In genomic region chr12:50925342-50925651, GRCh38 we compare ENCODE assay signal across 9 cellular contexts. TPM values are rescaled to one million over a fixed set of nuclear protein-coding genes. Genes with fewer than 3 reads are reported as not detected.
A peak's percentile ranks its signal among the peaks of the same experiment; 100 is the strongest.
DNase-seq lines count a peak whose midpoint lies in the region; ATAC-seq, FAIRE-seq and TF ChIP-seq lines count a peak whose summit lies in the region.
"Had no signal": no experiment of that assay in that cellular context is flagged by ENCODE, and none has a peak within 500 bp of the region (broad histone marks: within the 10 kb centered on the region; RNA-seq: fewer than 3 reads in every experiment).

No MANE protein-coding gene starts in this region.

- POLR2A ChIA-PET in endothelial cell of umbilical vein (lab: Charles Lee) = interaction anchor here (0.6 to 1.0 kb wide), 2 partner anchors 9 to 840 kb away, joined by 3 to 4 read pairs; partner anchors contain the start of gene SMARCD1
- POLR2A ChIA-PET in naive thymus-derived CD8-positive, alpha-beta T cell (lab: Charles Lee) = interaction anchor here (0.6 to 1.5 kb wide), 2 partner anchors 161 to 2000 kb away, joined by 5 read pairs; partner anchors contain the start of gene ATF1

- no peaks in the 10 kb centered on the region for H3K36me3 ChIP-seq in endothelial cell of umbilical vein (ENCODE audit: control insufficient read depth in 2 of 2, extremely low read depth in 1 of 2, insufficient read depth in 2 of 2, low read length in 2 of 2)
- H3K36me3 ChIP-seq: SJSA1 had no signal

- H3K9me3 Mint-ChIP-seq in naive thymus-derived CD8-positive, alpha-beta T cell = no peaks in the 10 kb centered on the region

- intact Hi-C loops in endothelial cell of umbilical vein (cut with micrococcal nuclease) = loop anchor here (2.0 to 5.0 kb wide), 2 partner anchors 62 to 102 kb away; partner anchors contain the start of gene SLC11A2

- H3K27ac ChIP-seq in endothelial cell of umbilical vein (ENCODE audit: insufficient read depth, low read depth, low read length) = no peak overlapping the region
- H3K27ac ChIP-seq: SJSA1 had no signal

- peak overlapping the region; percentile 80 to 95 (median 88) for H3K4me3 Mint-ChIP-seq in naive thymus-derived CD8-positive, alpha-beta T cell

- H3K4me1 Mint-ChIP-seq in naive thymus-derived CD8-positive, alpha-beta T cell = peaks cover 22 to 71% (median 60%) of the 10 kb centered on the region in 4 donors

- no peaks in the 10 kb centered on the region for H4K20me1 ChIP-seq in endothelial cell of umbilical vein (replicated peaks; ENCODE audit: control insufficient read depth, extremely low read depth, insufficient read depth, low read length)

- CTCF ChIA-PET in endothelial cell of umbilical vein (lab: Charles Lee) = interaction anchor here (0.9 to 3.6 kb wide), 6 partner anchors 60 to 416 kb away, joined by 3 to 21 read pairs (median 7); no protein-coding TSS in a partner anchor

- H3K9ac ChIP-seq in endothelial cell of umbilical vein (replicated peaks; ENCODE audit: extremely low read depth, insufficient read depth, low read length) = no peak overlapping the region

- peak; percentile 2 for ATAC-seq in GM18517 (IDR thresholded peaks at IDR 0.05; ENCODE audit: unreplicated experiment)
- peak; percentile 57 to 72 for ATAC-seq in naive thymus-derived CD8-positive, alpha-beta T cell

- peak overlapping the region; percentile 61 to 93 (median 86) for H3K27ac Mint-ChIP-seq in naive thymus-derived CD8-positive, alpha-beta T cell

- peak overlapping the region; percentile 87 for H2AFZ ChIP-seq in endothelial cell of umbilical vein (ENCODE audit: low read depth, low read length)

- peak overlapping the region; percentile 48 to 66 (median 55) for H3K4me3 ChIP-seq in endothelial cell of umbilical vein (replicated peaks in 1 of 3; ENCODE audit: insufficient read depth in 1 of 3, low read depth in 1 of 3, low read length in 3 of 3)

- no peaks in the 10 kb centered on the region for H3K9me3 ChIP-seq in endothelial cell of umbilical vein (replicated peaks; ENCODE audit: control insufficient read depth, insufficient read depth, low read length)
- H3K9me3 ChIP-seq: SJSA1 had no signal

- no peaks in the 10 kb centered on the region for H3K9me1 ChIP-seq in endothelial cell of umbilical vein (replicated peaks; ENCODE audit: control insufficient read depth, extremely low read depth, insufficient read depth, low read length)

- no TSS peak for BruUV-seq in endothelial cell of umbilical vein (replicated peaks; lab: Mats Ljungman, UMichigan)

- H3K4me1 ChIP-seq in endothelial cell of umbilical vein (ENCODE audit: control insufficient read depth, extremely low read depth, insufficient read depth, low read length) = peaks cover 24% of the 10 kb centered on the region

- H3K36me3 Mint-ChIP-seq in naive thymus-derived CD8-positive, alpha-beta T cell = peaks cover 0 to 6% (median 5%) of the 10 kb centered on the region in 3 donors

- no peaks in the 10 kb centered on the region for H3K79me2 ChIP-seq in endothelial cell of umbilical vein (ENCODE audit: control insufficient read depth, insufficient read depth, low read length)

- peak overlapping the region; percentile 94 for H3K4me2 ChIP-seq in endothelial cell of umbilical vein (ENCODE audit: insufficient read depth, low read length)

- peak; percentile 41 for DNase-seq in NCI-H748 treated with DMSO at 0.1 percent for 48 hours (lab: John Stamatoyannopoulos, UW)
- DNase-seq in endothelial cell of umbilical vein (ENCODE audit: low read depth, low spot score) = no peak
- peak in 6 of 10 donors; percentile 7 to 39 (median 23) for DNase-seq in naive thymus-derived CD8-positive, alpha-beta T cell
- no peak for DNase-seq in NCI-H2196 (lab: John Stamatoyannopoulos, UW; ENCODE audit: unreplicated experiment)
- DNase-seq in AG08395 (ENCODE audit: low spot score) = no peak
- no peak for DNase-seq in UCSD-AML1 (lab: John Stamatoyannopoulos, UW; ENCODE audit: unreplicated experiment)
- no peak for DNase-seq in activated CD4-positive, alpha-beta T cell treated with anti-CD3 and anti-CD28 coated beads, Interleukin-2, amount 50 U/mL, for 48 hours

- TF ChIP-seq CTCF in endothelial cell of umbilical vein (IDR thresholded peaks at IDR 0.05; ENCODE audit: extremely low read depth in 1 of 2, insufficient read depth in 1 of 2, low read depth in 1 of 2, low read length in 2 of 2) = no peak

- H3K27me3 ChIP-seq in endothelial cell of umbilical vein (ENCODE audit: control insufficient read depth in 2 of 2, insufficient read depth in 2 of 2, low read length in 2 of 2) = no peaks in the 10 kb centered on the region
- H3K27me3 ChIP-seq: SJSA1 had no signal

- no peaks in the 10 kb centered on the region for H3K27me3 Mint-ChIP-seq in naive thymus-derived CD8-positive, alpha-beta T cell

- TF ChIP-seq POLR2A in endothelial cell of umbilical vein (IDR thresholded peaks at IDR 0.05; ENCODE audit: low read depth, low read length) = no peak

- dilution Hi-C loops in endothelial cell of umbilical vein (cut with MboI; ENCODE audit: extremely low pct_ligation_motif_present, low sequenced_read_pairs) = no loop called here

- FAIRE-seq in endothelial cell of umbilical vein (lab: Jason Lieb, UNC) = no peak

TF ChIP-seq in endothelial cell of umbilical vein, 7 proteins besides CTCF, POLR2A, EP300 and RAD21:
- no peak for TF ChIP-seq EZH2 (IDR thresholded peaks at IDR 0.05; ENCODE audit: borderline replicate concordance, low read depth, low read length, severe bottlenecking)
- no peak for TF ChIP-seq POLR2AphosphoS5 (IDR thresholded peaks at IDR 0.05; ENCODE audit: insufficient read depth, low read depth, low read length)
- no peak for TF ChIP-seq FOS (IDR thresholded peaks at IDR 0.05; ENCODE audit: borderline replicate concordance, insufficient read depth, low read length)
- no peak for TF ChIP-seq GATA2 (IDR thresholded peaks at IDR 0.05; ENCODE audit: insufficient read depth, insufficient read length, low read depth, low read length)
- TF ChIP-seq JUN (IDR thresholded peaks at IDR 0.05; ENCODE audit: borderline replicate concordance, insufficient read depth, insufficient read length, low read depth) = no peak
- TF ChIP-seq MYC (IDR thresholded peaks at IDR 0.05; ENCODE audit: low read depth, low read length) = no peak
- TF ChIP-seq MAX (IDR thresholded peaks at IDR 0.05; ENCODE audit: insufficient read depth, insufficient read length) = no peak

RNA-seq across cellular contexts. Expression of gene HIGD1C, which starts 27.0 kb away (rescaled TPM):
- not detected in 2 replicates for total RNA-seq in endothelial cell of umbilical vein
- not detected in 2 replicates for polyA plus RNA-seq in endothelial cell of umbilical vein
- polyA plus RNA-seq in endothelial cell of umbilical vein (2011; cell fraction: cytosol; rRNA removed) = not detected in 2 replicates
- polyA plus RNA-seq in endothelial cell of umbilical vein (2011; cell fraction: nucleus; rRNA removed) = not detected in 2 replicates
- polyA plus RNA-seq in endothelial cell of umbilical vein (2012) = not detected in 2 replicates
- polyA minus RNA-seq in endothelial cell of umbilical vein = not detected in 2 replicates
- polyA minus RNA-seq in endothelial cell of umbilical vein (2011; cell fraction: cytosol; rRNA and poly(A)+ RNA removed) = not detected
- polyA minus RNA-seq in endothelial cell of umbilical vein (2011; cell fraction: nucleus; rRNA and poly(A)+ RNA removed) = not detected in 2 replicates
- not detected for total RNA-seq in naive thymus-derived CD8-positive, alpha-beta T cell
- not detected for polyA plus RNA-seq in naive thymus-derived CD8-positive, alpha-beta T cell
- total RNA-seq: SJSA1 had no signal

Comparison
In these comparisons a context has a peak if more than half of its experiments do, and no peak if none do; other contexts are left out.
1. DNase-seq: peak in NCI-H748 treated with DMSO at 0.1 percent for 48 hours (single experiment) and naive thymus-derived CD8-positive, alpha-beta T cell (6 of 10); none in endothelial cell of umbilical vein (single experiment), NCI-H2196 (single experiment), AG08395 (single experiment), UCSD-AML1 (single experiment) and activated CD4-positive, alpha-beta T cell treated with anti-CD3 and anti-CD28 coated beads, Interleukin-2, amount 50 U/mL, for 48 hours (0 of 2).